8 cellular contexts compared by ENCODE assay signal in the genomic region with DNA sequence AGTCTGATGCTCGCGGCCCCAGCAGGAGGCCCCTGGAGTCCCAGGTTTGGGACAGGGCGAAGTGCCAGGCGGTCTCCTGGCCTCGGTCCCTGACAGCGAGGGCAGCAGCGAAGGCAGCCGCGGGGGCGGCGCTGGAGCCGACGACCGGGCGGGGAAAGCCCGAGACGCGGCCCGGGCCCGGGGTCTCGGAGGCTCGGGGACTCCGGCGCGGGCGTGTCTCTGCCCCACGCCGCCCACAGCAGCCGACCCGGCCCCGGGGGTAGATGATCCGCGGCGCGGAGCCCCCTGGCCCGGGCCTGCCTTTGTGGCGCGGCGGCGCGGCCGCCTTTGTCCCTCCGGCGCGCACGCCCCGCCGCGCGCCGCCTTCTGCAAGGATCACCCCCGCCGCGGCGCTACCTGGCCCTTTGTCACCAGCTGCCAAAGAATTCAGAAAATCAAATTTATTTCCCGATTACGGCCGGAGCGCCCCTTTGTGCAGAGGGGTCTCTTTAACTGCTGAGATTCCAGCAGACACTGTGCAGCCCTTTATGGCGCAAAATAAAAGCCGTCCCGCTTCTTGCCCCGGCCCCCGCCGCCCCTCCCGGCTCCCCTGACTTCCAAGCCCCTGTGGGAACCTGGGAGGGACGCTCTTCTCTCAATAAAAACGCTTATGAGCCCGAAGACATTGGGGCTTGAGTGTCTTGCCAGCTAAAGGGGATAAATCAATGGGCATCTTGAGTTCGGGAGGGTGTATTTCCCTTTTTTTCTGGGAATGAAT.
A peak's percentile ranks its signal among the peaks of the same experiment; 100 is the strongest.
DNase-seq lines count a peak whose midpoint lies in the region; ATAC-seq and TF ChIP-seq lines count a peak whose summit lies in the region.

No MANE protein-coding gene starts in this region.

- 30 to 39% methylated on average over 44 to 70 of the region's 70 CpGs for WGBS in aorta, 2 donors

- H3K27me3 Mint-ChIP-seq in MCF 10A (ENCODE audit: insufficient read depth, unreplicated experiment), result peaks cover 4% of the 10 kb centered on the region

- H3K4me3 Mint-ChIP-seq in MCF 10A (ENCODE audit: unreplicated experiment), result peak overlapping the region; percentile 51

- H3K9me3 ChIP-seq in MM.1S (replicated peaks; ENCODE audit: insufficient read depth, low read length) (no peaks in the 10 kb centered on the region), mucosa of stomach (ENCODE audit: control insufficient read depth, low read length) (no peaks in the 10 kb centered on the region), aorta (ENCODE audit: control insufficient read depth, low read length) (no peaks in the 10 kb centered on the region)

- no peaks in the 10 kb centered on the region for H3K36me3 Mint-ChIP-seq in MCF 10A (ENCODE audit: insufficient read depth, unreplicated experiment)

- H2AFZ ChIP-seq in MM.1S (ENCODE audit: low read length), result peak overlapping the region; percentile 65

- no peak overlapping the region for H3K27ac Mint-ChIP-seq in MCF 10A (ENCODE audit: low read depth, unreplicated experiment)

- no peaks in the 10 kb centered on the region for H3K4me1 Mint-ChIP-seq in MCF 10A (ENCODE audit: insufficient read depth, unreplicated experiment)

- H4K20me1 ChIP-seq in MM.1S (ENCODE audit: insufficient read depth, low read length), result no peaks in the 10 kb centered on the region

- H3K9me3 Mint-ChIP-seq in MCF 10A (ENCODE audit: unreplicated experiment), result no peaks in the 10 kb centered on the region

- TF ChIP-seq CTCF in MM.1S (IDR thresholded peaks at IDR 0.05; ENCODE audit: low read length) (no peak), MCF 10A (IDR thresholded peaks at IDR 0.05; ENCODE audit: unreplicated experiment) (no peak)

- no TSS peak for BruUV-seq in MCF 10A (replicated peaks; lab: Mats Ljungman, UMichigan)

- DNase-seq in DMS53 (lab: John Stamatoyannopoulos, UW) (peak; percentile 68), DMS53 treated with DMSO at 0.1 percent for 48 hours (lab: John Stamatoyannopoulos, UW; ENCODE audit: unreplicated experiment) (no peak), MM.1S (peak; percentile 52), MCF 10A (ENCODE audit: unreplicated experiment) (no peak), NCI-H1048 (lab: John Stamatoyannopoulos, UW) (no peak), aorta (no peak), NCI-H128 (lab: John Stamatoyannopoulos, UW; ENCODE audit: unreplicated experiment) (no peak)

- no peaks in the 10 kb centered on the region for H3K9me2 ChIP-seq in MM.1S (replicated peaks; ENCODE audit: insufficient read depth, low read length)

- H3K27me3 ChIP-seq in MM.1S (replicated peaks; ENCODE audit: insufficient read depth, low read length) (peaks cover 4% of the 10 kb centered on the region; the same call in 1 of the 2 replicates), mucosa of stomach (ENCODE audit: control insufficient read depth, insufficient read depth, low read length) (peaks cover 6% of the 10 kb centered on the region), aorta (ENCODE audit: control insufficient read depth in 1 of 2, insufficient read depth in 2 of 2, low read length in 1 of 2) (no peaks in the 10 kb centered on the region)

- H3K4me2 ChIP-seq in MM.1S (ENCODE audit: low read depth, low read length), result peak overlapping the region; percentile 67

- peak overlapping the region; percentile 53 for H3K4me3 ChIP-seq in MM.1S (ENCODE audit: low read length)
- H3K4me3 ChIP-seq in mucosa of stomach (ENCODE audit: low read length), result no peak overlapping the region
- no peak overlapping the region for H3K4me3 ChIP-seq in aorta (ENCODE audit: low read length in 2 of 2)

- POLR2A ChIA-PET in MCF 10A (lab: Yijun Ruan, JAX), result no interaction called here

- intact Hi-C loops in MCF 10A (cut with micrococcal nuclease) (no loop called here), aorta (cut with DNase I) (no loop called here)

- H3K27ac ChIP-seq in MM.1S (ENCODE audit: low read length), result peak overlapping the region; percentile 43; the same call in 1 of the 2 replicates
- no peak overlapping the region for H3K27ac ChIP-seq in aorta (ENCODE audit: low read depth in 1 of 2, low read length in 2 of 2)

- H3K79me2 ChIP-seq in MM.1S (ENCODE audit: low read length), result no peaks in the 10 kb centered on the region

- H3K9ac ChIP-seq in MM.1S (ENCODE audit: low read length) (peak overlapping the region; percentile 59), mucosa of stomach (ENCODE audit: low read length) (peak overlapping the region; percentile 51)

- H3F3A ChIP-seq in MM.1S (ENCODE audit: insufficient read depth, low read length), result peaks cover 11% of the 10 kb centered on the region

- peaks cover 18% of the 10 kb centered on the region for H3K4me1 ChIP-seq in MM.1S (ENCODE audit: low read length)
- H3K4me1 ChIP-seq in mucosa of stomach (ENCODE audit: control insufficient read depth, insufficient read depth, low read length), result peaks cover 11% of the 10 kb centered on the region
- no peaks in the 10 kb centered on the region for H3K4me1 ChIP-seq in aorta (ENCODE audit: control insufficient read depth in 1 of 2, insufficient read depth in 2 of 2, low read length in 2 of 2)

- CTCF ChIA-PET in MCF 10A (lab: Yijun Ruan, JAX), result no interaction called here

- H3K36me3 ChIP-seq in MM.1S (replicated peaks; ENCODE audit: insufficient read depth, low read length) (no peaks in the 10 kb centered on the region), mucosa of stomach (ENCODE audit: control insufficient read depth, insufficient read depth, low read length) (no peaks in the 10 kb centered on the region), aorta (ENCODE audit: control insufficient read depth in 1 of 2, insufficient read depth in 2 of 2, low read length in 1 of 2) (no peaks in the 10 kb centered on the region)

- no peak for ATAC-seq in aorta (ENCODE audit: low FRiP score)

Comparison
In these comparisons a context has a peak if more than half of its experiments do, and no peak if none do; other contexts are left out.
1. DNase-seq: peak in DMS53 (single experiment) and MM.1S (single experiment); none in DMS53 treated with DMSO at 0.1 percent for 48 hours (single experiment), MCF 10A (single experiment), NCI-H1048 (single experiment), aorta (0 of 2) and NCI-H128 (single experiment).